In genomic region chr1:146710838-146711521, GRCh38 we compare ENCODE assay signal across 8 cellular contexts.
A peak's percentile ranks its signal among the peaks of the same experiment; 100 is the strongest.
DNase-seq lines count a peak whose midpoint lies in the region; TF ChIP-seq lines count a peak whose summit lies in the region.
"Not testable (repeated sequence)": the region's sequence is repeated elsewhere in the genome, so short reads cannot be mapped to it uniquely, and the experiment has no call there.

No MANE protein-coding gene starts in this region.

- not testable (repeated sequence) for H3K18ac ChIP-seq in trophoblast cell (ENCODE audit: low read length)

- H3K79me2 ChIP-seq in trophoblast cell (ENCODE audit: control insufficient read depth, insufficient read depth, low read length, poor library complexity): not testable (repeated sequence)

- H4K12ac ChIP-seq in trophoblast cell (ENCODE audit: low read depth, low read length): not testable (repeated sequence)

- H3K27ac ChIP-seq in WERI-Rb-1; trophoblast cell (ENCODE audit: low read depth, low read length): not testable (repeated sequence)

- not testable (repeated sequence) for H3K79me1 ChIP-seq in trophoblast cell (ENCODE audit: low read length)

- TF ChIP-seq CTCF in AG10803 (conservative IDR thresholded peaks at IDR 0.05; ENCODE audit: low read length): peak; percentile 28; the same call in 1 of the 2 replicates
- peak; percentile 26 for TF ChIP-seq CTCF in GM13977 (IDR thresholded peaks at IDR 0.05; ENCODE audit: extremely low read depth, insufficient read depth, missing control alignments)
- TF ChIP-seq CTCF in WERI-Rb-1 (IDR thresholded peaks at IDR 0.05; ENCODE audit: low read depth, low read length): peak; percentile 58; the same call in 1 of the 2 replicates

- DNase-seq in AG10803 (ENCODE audit: low read depth) (peak; percentile 12), NCI-H1105 treated with DMSO at 0.1 percent for 48 hours (lab: John Stamatoyannopoulos, UW) (peak; percentile 14), NCI-H82 treated with DMSO at 0.1 percent for 48 hours (lab: John Stamatoyannopoulos, UW; ENCODE audit: unreplicated experiment) (peak; percentile 5), WERI-Rb-1 (peak; percentile 61), cerebellar cortex (ENCODE audit: low spot score) (peak; percentile 50), iPS DF 4.7 (ENCODE audit: extremely low read depth, low spot score) (peak; percentile 22), trophoblast cell (peak; percentile 10 to 72)
- not testable (repeated sequence) for DNase-seq in GM13977 (ENCODE audit: low spot score)

- in situ Hi-C loops in GM13977 (cut with MboI; ENCODE audit: low pct_unique_long_range_greater_than_20kb, low sequenced_read_pairs, unreplicated experiment): not testable (repeated sequence)

- H2BK120ac ChIP-seq in trophoblast cell (ENCODE audit: insufficient read depth, low read length, poor library complexity): not testable (repeated sequence)

- H2BK5ac ChIP-seq in trophoblast cell (ENCODE audit: low read depth, low read length, poor library complexity): not testable (repeated sequence)

- not testable (repeated sequence) for H2BK12ac ChIP-seq in trophoblast cell (ENCODE audit: low read length)

- H3K9me3 ChIP-seq in WERI-Rb-1 (ENCODE audit: severe bottlenecking); trophoblast cell (ENCODE audit: insufficient read depth, low read depth, low read length): not testable (repeated sequence)

- H3K4me2 ChIP-seq in trophoblast cell (ENCODE audit: low read length): not testable (repeated sequence)

- H3K4me1 ChIP-seq in trophoblast cell (ENCODE audit: control insufficient read depth in 1 of 2, insufficient read depth in 2 of 2, low read length in 2 of 2): not testable (repeated sequence)

- not testable (repeated sequence) for H3K9ac ChIP-seq in trophoblast cell (ENCODE audit: low read length)

- not testable (repeated sequence) for H4K91ac ChIP-seq in trophoblast cell (ENCODE audit: low read depth, low read length)

- H3K23ac ChIP-seq in trophoblast cell (ENCODE audit: low read length): not testable (repeated sequence)

- not testable (repeated sequence) for H3K14ac ChIP-seq in trophoblast cell (ENCODE audit: low read length)

- not testable (repeated sequence) for H2AFZ ChIP-seq in trophoblast cell (ENCODE audit: insufficient read depth, low read length, poor library complexity)

- not testable (repeated sequence) for H3K4ac ChIP-seq in trophoblast cell (ENCODE audit: low read depth, low read length)

- WGBS in trophoblast cell (ENCODE audit: extremely low coverage, insufficient coverage, insufficient read length): no CpG with 5 or more reads among the region's 5 CpGs

- H3K27me3 ChIP-seq in WERI-Rb-1 (ENCODE audit: insufficient read depth, low read depth, severe bottlenecking); trophoblast cell (ENCODE audit: insufficient read depth, low read length): not testable (repeated sequence)

- not testable (repeated sequence) for H2AK5ac ChIP-seq in trophoblast cell (ENCODE audit: low read length)

- not testable (repeated sequence) for H3K4me3 ChIP-seq in AG10803 (ENCODE audit: low read length); WERI-Rb-1 (ENCODE audit: low read depth, low read length); trophoblast cell (ENCODE audit: low read depth, low read length)

- not testable (repeated sequence) for H3K36me3 ChIP-seq in WERI-Rb-1; trophoblast cell (ENCODE audit: control insufficient read depth in 1 of 2, insufficient read depth in 2 of 2, low read length in 2 of 2)

- H4K8ac ChIP-seq in trophoblast cell (ENCODE audit: low read depth, low read length): not testable (repeated sequence)
